12 cellular contexts compared by ENCODE assay signal in genomic region chr2:48112911-48113687, GRCh38.
DNase-seq lines count a peak whose midpoint lies in the region; ATAC-seq, FAIRE-seq and TF ChIP-seq lines count a peak whose summit lies in the region.
"Had no signal": no experiment of that assay in that cellular context is flagged by ENCODE, and none has a peak within 500 bp of the region (broad histone marks: within the 10 kb centered on the region; RNA-seq: fewer than 3 reads in every experiment).

No MANE protein-coding gene starts in this region.

- H3K4me1 ChIP-seq in left ventricle myocardium inferior: peaks cover 19% of the 10 kb centered on the region
- peaks cover 61% of the 10 kb centered on the region for H3K4me1 ChIP-seq in HepG2 (ENCODE audit: insufficient read depth, low read length)
- peaks cover 0 to 20% (median 3%) of the 10 kb centered on the region in 3 donors for H3K4me1 ChIP-seq in gastroesophageal sphincter

- peak overlapping the region; percentile 31 for H2AFZ ChIP-seq in HepG2 (ENCODE audit: low read length)

- H3K27ac ChIP-seq in left ventricle myocardium inferior (replicated peaks) (peak overlapping the region; percentile 93), HepG2 (ENCODE audit: extremely low read length, insufficient read depth, low read length) (no peak overlapping the region), gastroesophageal sphincter (peak overlapping the region in 1 of 4 donors; percentile 16)
- H3K27ac ChIP-seq: C4-2B had no signal

- peak overlapping the region; percentile 10; the same call in 1 of the 2 replicates for H3K9ac ChIP-seq in HepG2 (ENCODE audit: insufficient read depth, low read depth, low read length)

- H3K36me3 ChIP-seq in left ventricle myocardium inferior: no peaks in the 10 kb centered on the region
- H3K36me3 ChIP-seq in HepG2 (replicated peaks in 1 of 2; ENCODE audit: control insufficient read depth in 1 of 2, insufficient read depth in 2 of 2, low read length in 2 of 2): no peaks in the 10 kb centered on the region
- no peaks in the 10 kb centered on the region for H3K36me3 ChIP-seq in gastroesophageal sphincter

- WGBS in HepG2 (ENCODE audit: low lambda C conversion rate): 36% methylated on average over 5 of the region's 5 CpGs
- WGBS in gastroesophageal sphincter (ENCODE audit: low coverage in 1 of 2), 2 donors: 81 to 90% methylated on average over 5 of the region's 5 CpGs

- DNase-seq in left ventricle myocardium inferior (no peak), Right ventricle myocardium superior (no peak), HepG2 (ENCODE audit: low spot score) (peak; percentile 18), NCI-H1105 (lab: John Stamatoyannopoulos, UW) (no peak)
- DNase-seq: effector CD8-positive, alpha-beta T cell; NCI-H1930 had no signal

- no peaks in the 10 kb centered on the region for H3K27me3 Mint-ChIP-seq in activated T-helper 17 cell treated with anti-CD3 and anti-CD28 coated beads, Interleukin-2, amount 50 U/mL, for 72 hours

- H3K27me3 ChIP-seq in left ventricle myocardium inferior (ENCODE audit: low read depth): no peaks in the 10 kb centered on the region
- H3K27me3 ChIP-seq in HepG2 (ENCODE audit: control insufficient read depth in 1 of 2, insufficient read depth in 2 of 2, low read length in 2 of 2): no peaks in the 10 kb centered on the region; a peak in 1 of 5 replicates
- no peaks in the 10 kb centered on the region for H3K27me3 ChIP-seq in gastroesophageal sphincter

- TF ChIP-seq CTCF in left ventricle myocardium inferior (IDR thresholded peaks at IDR 0.05; ENCODE audit: borderline replicate concordance) (no peak), HepG2 (CRISPR knock-in tag; IDR thresholded peaks at IDR 0.05) (no peak), gastroesophageal sphincter (IDR thresholded peaks at IDR 0.05) (no peak)

- in situ Hi-C loops in HepG2 (cut with HindIII; ENCODE audit: extremely low pct_ligation_motif_present, low pct_unique_long_range_greater_than_20kb): no loop called here

- H3K9me3 ChIP-seq in left ventricle myocardium inferior (replicated peaks): no peaks in the 10 kb centered on the region
- H3K9me3 ChIP-seq in HepG2 (ENCODE audit: low read length): no peaks in the 10 kb centered on the region
- no peaks in the 10 kb centered on the region for H3K9me3 ChIP-seq in gastroesophageal sphincter

- TF ChIP-seq POLR2A in HepG2 (IDR thresholded peaks at IDR 0.05; ENCODE audit: insufficient read depth in 1 of 2, low read depth in 2 of 2, low read length in 2 of 2): 0 out of 4 replicates have a peak, but pooled peaks of 1 of the 2 experiments have one; percentile 27
- no peak for TF ChIP-seq POLR2A in gastroesophageal sphincter (IDR thresholded peaks at IDR 0.05)

- no peaks in the 10 kb centered on the region for H3K9me3 Mint-ChIP-seq in activated T-helper 17 cell treated with anti-CD3 and anti-CD28 coated beads, Interleukin-2, amount 50 U/mL, for 72 hours

- H3K4me3 Mint-ChIP-seq in activated T-helper 17 cell treated with anti-CD3 and anti-CD28 coated beads, Interleukin-2, amount 50 U/mL, for 72 hours: peak overlapping the region; percentile 33

- peak in 1 of 2 experiments; percentile 6; a peak in 1 of 4 replicates for TF ChIP-seq EP300 in HepG2 (IDR thresholded peaks at IDR 0.05; ENCODE audit: low read depth in 2 of 2, low read length in 2 of 2)
- peak; percentile 29; the same call in 1 of the 2 replicates for TF ChIP-seq EP300 in HepG2 (CRISPR knock-in tag; IDR thresholded peaks at IDR 0.05; ENCODE audit: borderline replicate concordance)
- TF ChIP-seq EP300 in gastroesophageal sphincter (IDR thresholded peaks at IDR 0.05): no peak

- CTCF ChIA-PET in HepG2 (lab: Yijun Ruan, JAX; ENCODE audit: low intra/inter-chr PET ratio, low total read pairs): no interaction called here

- FAIRE-seq in HepG2 (lab: Jason Lieb, UNC): peak; percentile 18

- POLR2A ChIA-PET in HepG2 (lab: Yijun Ruan, JAX): interaction anchor here (1.0 to 1.4 kb wide), 4 partner anchors 92 to 302 kb away, joined by 3 to 8 read pairs (median 3); no protein-coding TSS in a partner anchor

- BruUV-seq in HepG2 (replicated peaks; lab: Mats Ljungman, UMichigan): no TSS peak

- intact Hi-C loops in left ventricle myocardium inferior (cut with micrococcal nuclease): no loop called here
- intact Hi-C loops in Right ventricle myocardium superior (cut with DNase I): no loop called here
- intact Hi-C loops in HepG2 (cut with micrococcal nuclease; ENCODE audit: unreplicated experiment): no loop called here

- H3K4me2 ChIP-seq in HepG2 (ENCODE audit: low read depth, low read length): peak overlapping the region; percentile 93

- no peaks in the 10 kb centered on the region for H3K36me3 Mint-ChIP-seq in activated T-helper 17 cell treated with anti-CD3 and anti-CD28 coated beads, Interleukin-2, amount 50 U/mL, for 72 hours (ENCODE audit: low read depth)

- peak overlapping the region; percentile 85 for H3K27ac Mint-ChIP-seq in activated T-helper 17 cell treated with anti-CD3 and anti-CD28 coated beads, Interleukin-2, amount 50 U/mL, for 72 hours

- H3K4me3 ChIP-seq in left ventricle myocardium inferior: no peak overlapping the region
- peak overlapping the region in 1 of 3 experiments; percentile 31; a peak in 2 of 6 replicates for H3K4me3 ChIP-seq in HepG2 (replicated peaks in 1 of 3; ENCODE audit: insufficient read depth in 1 of 3, low read depth in 2 of 3, low read length in 3 of 3)
- no peak overlapping the region for H3K4me3 ChIP-seq in gastroesophageal sphincter

- H3K79me2 ChIP-seq in HepG2 (ENCODE audit: insufficient read depth, low read length): no peaks in the 10 kb centered on the region

- no peak for TF ChIP-seq RAD21 in HepG2 (CRISPR knock-in tag; IDR thresholded peaks at IDR 0.05)

- ATAC-seq in Right ventricle myocardium superior (ENCODE audit: poor library complexity) (no peak), HepG2 (peak; percentile 1; the same call in 1 of the 3 replicates), HG03378 (IDR thresholded peaks at IDR 0.05; ENCODE audit: unreplicated experiment) (no peak), gastroesophageal sphincter (no peak), HG03571 (IDR thresholded peaks at IDR 0.05; ENCODE audit: unreplicated experiment) (no peak)
- no peak for ATAC-seq in activated T-helper 17 cell treated with anti-CD3 and anti-CD28 coated beads, Interleukin-2, amount 50 U/mL, for 72 hours (replicated peaks)
- ATAC-seq: sciatic nerve had no signal

- H3K4me1 Mint-ChIP-seq in activated T-helper 17 cell treated with anti-CD3 and anti-CD28 coated beads, Interleukin-2, amount 50 U/mL, for 72 hours: peaks cover 16% of the 10 kb centered on the region

- H4K20me1 ChIP-seq in HepG2 (ENCODE audit: insufficient read depth, low read length): no peaks in the 10 kb centered on the region

TF ChIP-seq in HepG2, 621 proteins besides CTCF, POLR2A, EP300 and RAD21 (continues in another document):
- no peak for TF ChIP-seq EED (CRISPR knock-in tag; IDR thresholded peaks at IDR 0.05)
- TF ChIP-seq SIX4 (CRISPR knock-in tag; IDR thresholded peaks at IDR 0.05): no peak
- no peak for TF ChIP-seq ZNF704 (CRISPR knock-in tag; IDR thresholded peaks at IDR 0.05; ENCODE audit: borderline replicate concordance)
- no peak for TF ChIP-seq ZBTB34 (CRISPR knock-in tag; IDR thresholded peaks at IDR 0.05)
- no peak for TF ChIP-seq SMYD3 (CRISPR knock-in tag; IDR thresholded peaks at IDR 0.05)
- no peak for TF ChIP-seq ZNF543 (CRISPR knock-in tag; IDR thresholded peaks at IDR 0.05)
- no peak for TF ChIP-seq MBD4 (IDR thresholded peaks at IDR 0.05; ENCODE audit: borderline replicate concordance, low read length)
